ENCODE assay signal across 9 cellular contexts in the genomic region with DNA sequence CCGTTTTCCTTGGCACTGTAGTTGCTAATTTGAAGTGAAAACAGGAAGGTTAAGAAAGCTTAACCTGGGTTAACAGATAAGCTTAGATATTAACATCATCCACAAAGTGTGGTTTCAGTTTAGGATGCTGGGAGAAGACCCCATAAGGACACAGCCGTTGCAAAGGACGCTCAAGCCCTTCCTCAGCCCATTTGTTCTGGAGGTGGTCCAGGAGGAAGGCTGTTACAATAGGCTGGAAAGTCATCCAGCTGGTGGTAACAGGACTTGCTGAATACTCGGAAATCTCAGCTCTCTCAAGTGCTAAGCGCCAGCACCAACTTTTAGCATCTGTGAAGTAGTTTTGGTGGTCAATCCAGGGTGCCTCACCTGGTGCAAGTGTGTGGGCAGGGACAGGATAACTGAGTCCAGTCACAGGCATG. TPM values are rescaled to one million over a fixed set of nuclear protein-coding genes. Genes with fewer than 3 reads are reported as not detected.
DNase-seq lines count a peak whose midpoint lies in the region; ATAC-seq and TF ChIP-seq lines count a peak whose summit lies in the region.
"Had no signal": no experiment of that assay in that cellular context is flagged by ENCODE, and none has a peak within 500 bp of the region (broad histone marks: within the 10 kb centered on the region; RNA-seq: fewer than 3 reads in every experiment).

No MANE protein-coding gene starts in this region.

- H3K27ac Mint-ChIP-seq in activated T-cell treated with anti-CD3 and anti-CD28 coated beads, Interleukin-2, amount 50 U/mL, for 72 hours, result peak overlapping the region; percentile 85
- peak overlapping the region; percentile 73 for H3K27ac Mint-ChIP-seq in activated T-helper 1 cell treated with anti-CD3 and anti-CD28 coated beads, Interleukin-12 subunit alpha, Interleukin-12 subunit beta, Interleukin-2, Interleukin-4 antibody, amounts not matched to agents 30 ng/mL and 10 ng/mL and 1 ng/mL, durations not matched to agents 14 hours and 24 hours and 36 hours

- TF ChIP-seq CTCF in tibial artery (IDR thresholded peaks at IDR 0.05), result no peak

- peak; percentile 18 to 37 for ATAC-seq in activated T-cell treated with anti-CD3 and anti-CD28 coated beads, Interleukin-2, amount 50 U/mL, for 72 hours (replicated peaks in 1 of 2)
- ATAC-seq in right cardiac atrium (peak; percentile 74 to 76), GM21423 (IDR thresholded peaks at IDR 0.05; ENCODE audit: unreplicated experiment) (no peak), HG03432 (IDR thresholded peaks at IDR 0.05; ENCODE audit: unreplicated experiment) (no peak)

- H3K36me3 Mint-ChIP-seq in activated T-cell treated with anti-CD3 and anti-CD28 coated beads, Interleukin-2, amount 50 U/mL, for 72 hours (ENCODE audit: insufficient read depth in 2 of 2), result no peaks in the 10 kb centered on the region
- peaks cover 9% of the 10 kb centered on the region for H3K36me3 Mint-ChIP-seq in activated T-helper 1 cell treated with anti-CD3 and anti-CD28 coated beads, Interleukin-12 subunit alpha, Interleukin-12 subunit beta, Interleukin-2, Interleukin-4 antibody, amounts not matched to agents 30 ng/mL and 10 ng/mL and 1 ng/mL, durations not matched to agents 14 hours and 24 hours and 36 hours (ENCODE audit: low read depth)

- H3K9me3 ChIP-seq in right cardiac atrium (ENCODE audit: control insufficient read depth, low read length) (no peaks in the 10 kb centered on the region), tibial artery (no peaks in the 10 kb centered on the region)

- H3K27me3 ChIP-seq in right cardiac atrium (ENCODE audit: control insufficient read depth, insufficient read depth), result no peaks in the 10 kb centered on the region
- no peaks in the 10 kb centered on the region for H3K27me3 ChIP-seq in tibial artery

- no peaks in the 10 kb centered on the region for H3K9me3 Mint-ChIP-seq in activated T-cell treated with anti-CD3 and anti-CD28 coated beads, Interleukin-2, amount 50 U/mL, for 72 hours
- H3K9me3 Mint-ChIP-seq in activated T-helper 1 cell treated with anti-CD3 and anti-CD28 coated beads, Interleukin-12 subunit alpha, Interleukin-12 subunit beta, Interleukin-2, Interleukin-4 antibody, amounts not matched to agents 30 ng/mL and 10 ng/mL and 1 ng/mL, durations not matched to agents 14 hours and 24 hours and 36 hours, result no peaks in the 10 kb centered on the region

- no peaks in the 10 kb centered on the region for H3K36me3 ChIP-seq in tibial artery

- peak overlapping the region; percentile 71 to 88 for H3K4me3 Mint-ChIP-seq in activated T-cell treated with anti-CD3 and anti-CD28 coated beads, Interleukin-2, amount 50 U/mL, for 72 hours
- peak overlapping the region; percentile 66 for H3K4me3 Mint-ChIP-seq in activated T-helper 1 cell treated with anti-CD3 and anti-CD28 coated beads, Interleukin-12 subunit alpha, Interleukin-12 subunit beta, Interleukin-2, Interleukin-4 antibody, amounts not matched to agents 30 ng/mL and 10 ng/mL and 1 ng/mL, durations not matched to agents 14 hours and 24 hours and 36 hours

- 13% methylated on average over 5 of the region's 5 CpGs for WGBS in right cardiac atrium

- intact Hi-C loops in activated T-helper 1 cell treated with anti-CD3 and anti-CD28 coated beads, Interleukin-12 subunit alpha, Interleukin-12 subunit beta, Interleukin-2, Interleukin-4 antibody, amounts not matched to agents 30 ng/mL and 10 ng/mL and 1 ng/mL, durations not matched to agents 14 hours and 24 hours and 36 hours (cut with micrococcal nuclease), result loop anchor here (1.0 kb wide), 4 partner anchors 15 to 118 kb away; partner anchors contain the start of gene ZNF674
- intact Hi-C loops in right cardiac atrium (cut with DNase I) (no loop called here), tibial artery (cut with DNase I; ENCODE audit: low total_unique reads) (no loop called here)

- peaks cover 8% of the 10 kb centered on the region for H3K4me1 ChIP-seq in right cardiac atrium (ENCODE audit: control insufficient read depth, insufficient read depth, low read length)
- H3K4me1 ChIP-seq in tibial artery, result peaks cover 0 to 63% (median 8%) of the 10 kb centered on the region in 4 donors

- no peak for DNase-seq in activated T-cell treated with anti-CD3 and anti-CD28 coated beads, Interleukin-2, amount 50 U/mL, for 72 hours
- DNase-seq in activated T-cell treated with anti-CD3 and anti-CD28 coated beads, Interleukin-2, amount 50 U/mL, for 1 hour, result no peak
- DNase-seq in activated T-helper 1 cell treated with anti-CD3 and anti-CD28 coated beads, Interleukin-12 subunit alpha, Interleukin-12 subunit beta, Interleukin-2, Interleukin-4 antibody, amounts not matched to agents 30 ng/mL and 10 ng/mL and 1 ng/mL, durations not matched to agents 14 hours and 24 hours and 36 hours (ENCODE audit: low spot score), result no peak
- no peak for DNase-seq in right cardiac atrium
- no peak for DNase-seq in tibial artery
- no peak for DNase-seq in iPS-NIHi11 (ENCODE audit: low spot score)

- peak overlapping the region; percentile 15 for H3K4me3 ChIP-seq in right cardiac atrium (ENCODE audit: low read length)
- H3K4me3 ChIP-seq in tibial artery, result no peak overlapping the region

- H3K27me3 Mint-ChIP-seq in activated T-cell treated with anti-CD3 and anti-CD28 coated beads, Interleukin-2, amount 50 U/mL, for 72 hours (ENCODE audit: low read depth), result peaks cover 6% of the 10 kb centered on the region
- H3K27me3 Mint-ChIP-seq in activated T-helper 1 cell treated with anti-CD3 and anti-CD28 coated beads, Interleukin-12 subunit alpha, Interleukin-12 subunit beta, Interleukin-2, Interleukin-4 antibody, amounts not matched to agents 30 ng/mL and 10 ng/mL and 1 ng/mL, durations not matched to agents 14 hours and 24 hours and 36 hours (ENCODE audit: insufficient read depth), result no peaks in the 10 kb centered on the region

- H3K4me1 Mint-ChIP-seq in activated T-cell treated with anti-CD3 and anti-CD28 coated beads, Interleukin-2, amount 50 U/mL, for 72 hours (ENCODE audit: low read depth), result peaks cover 35% of the 10 kb centered on the region
- H3K4me1 Mint-ChIP-seq in activated T-helper 1 cell treated with anti-CD3 and anti-CD28 coated beads, Interleukin-12 subunit alpha, Interleukin-12 subunit beta, Interleukin-2, Interleukin-4 antibody, amounts not matched to agents 30 ng/mL and 10 ng/mL and 1 ng/mL, durations not matched to agents 14 hours and 24 hours and 36 hours (ENCODE audit: low read depth), result peaks cover 25% of the 10 kb centered on the region

- H3K27ac ChIP-seq in right cardiac atrium (ENCODE audit: low read length) (peak overlapping the region; percentile 86), tibial artery (peak overlapping the region; percentile 44 to 57)
- H3K27ac ChIP-seq: C4-2B had no signal

RNA-seq across cellular contexts. Expression of gene CHST7, which starts 14.2 kb away (rescaled TPM):
- 1 to 10 TPM; 3.5 to 6.7 TPM for total RNA-seq in activated T-cell treated with anti-CD3 and anti-CD28 coated beads, Interleukin-2, amount 50 U/mL, for 72 hours
- total RNA-seq in activated T-helper 1 cell treated with anti-CD3 and anti-CD28 coated beads, Interleukin-12 subunit alpha, Interleukin-12 subunit beta, Interleukin-2, Interleukin-4 antibody, amounts not matched to agents 30 ng/mL and 10 ng/mL and 1 ng/mL, durations not matched to agents 14 hours and 24 hours and 36 hours, result 5.2 and 6.2 TPM in 2 replicates
- 10 to 100 TPM; 12.8 to 41.5 (median 16.2) TPM for total RNA-seq in right cardiac atrium
- polyA plus RNA-seq in right cardiac atrium, result 10.6 TPM

RNA-seq across cellular contexts. Expression of gene ZNF674, which starts 42.5 kb away (rescaled TPM):
- total RNA-seq in activated T-cell treated with anti-CD3 and anti-CD28 coated beads, Interleukin-2, amount 50 U/mL, for 72 hours, result 1 to 10 TPM; 3.7 to 4.3 TPM
- total RNA-seq in activated T-helper 1 cell treated with anti-CD3 and anti-CD28 coated beads, Interleukin-12 subunit alpha, Interleukin-12 subunit beta, Interleukin-2, Interleukin-4 antibody, amounts not matched to agents 30 ng/mL and 10 ng/mL and 1 ng/mL, durations not matched to agents 14 hours and 24 hours and 36 hours, result 1.8 and 3.5 TPM in 2 replicates
- 1 to 10 TPM; 2.7 to 3.2 (median 3.0) TPM for total RNA-seq in right cardiac atrium
- polyA plus RNA-seq in right cardiac atrium, result 1.4 TPM

Comparison
In these comparisons a context has a peak if more than half of its experiments do, and no peak if none do; other contexts are left out.
1. ATAC-seq: peak in activated T-cell treated with anti-CD3 and anti-CD28 coated beads, Interleukin-2, amount 50 U/mL, for 72 hours (2 of 2) and right cardiac atrium (2 of 2); none in GM21423 (single experiment) and HG03432 (single experiment).